Comparison of ENCODE assay signal across 39 cellular contexts in genomic region chr14:59311723-59312122, GRCh38.
"Had no signal": no experiment of that assay in that cellular context is flagged by ENCODE, and none has a peak within 500 bp of the region (broad histone marks: within the 10 kb centered on the region; RNA-seq: fewer than 3 reads in every experiment).

No MANE protein-coding gene starts in this region.

- H2AFZ ChIP-seq: PC-9 had no signal

- H3K36me3 Mint-ChIP-seq: activated naive CD8-positive, alpha-beta T cell treated with anti-CD3 and anti-CD28 coated beads for 36 hours had no signal

- H3K27me3 ChIP-seq: cardiac muscle cell had no signal

- H3K27ac Mint-ChIP-seq: activated CD4-positive, alpha-beta memory T cell treated with anti-CD3 and anti-CD28 coated beads, Interleukin-2, amount 10 ng/mL, durations not matched to agents 7 days and 5 days; activated CD8-positive, alpha-beta memory T cell treated with anti-CD3 and anti-CD28 coated beads, Interleukin-2, amount 10 ng/mL, durations not matched to agents 7 days and 5 days; activated naive CD8-positive, alpha-beta T cell treated with anti-CD3 and anti-CD28 coated beads for 36 hours; activated T-cell treated with anti-CD3 and anti-CD28 coated beads, Interleukin-2, amount 50 U/mL, for 72 hours; activated T-helper 17 cell treated with anti-CD3 and anti-CD28 coated beads, Interleukin-2, amount 50 U/mL, for 72 hours had no signal

- ATAC-seq: activated CD8-positive, alpha-beta memory T cell treated with anti-CD3 and anti-CD28 coated beads, Interleukin-2, amount 10 ng/mL, durations not matched to agents 7 days and 5 days; activated T-cell treated with anti-CD3 and anti-CD28 coated beads, Interleukin-2, amount 50 U/mL, for 72 hours; Right ventricle myocardium inferior had no signal

- DNase-seq: activated CD4-positive, alpha-beta memory T cell treated with anti-CD3 and anti-CD28 coated beads, Interleukin-2, amount 10 ng/mL, durations not matched to agents 7 days and 5 days; activated CD4-positive, alpha-beta T cell treated with anti-CD3 and anti-CD28 coated beads for 1 hour; activated CD4-positive, alpha-beta T cell treated with anti-CD3 and anti-CD28 coated beads for 48 hours; activated CD4-positive, CD25-positive, alpha-beta regulatory T cell; activated CD8-positive, alpha-beta memory T cell treated with anti-CD3 and anti-CD28 coated beads for 24 hours; activated CD8-positive, alpha-beta memory T cell treated with anti-CD3 and anti-CD28 coated beads, Interleukin-2, amount 10 ng/mL, durations not matched to agents 7 days and 5 days; activated CD8-positive, alpha-beta memory T cell treated with anti-CD3 and anti-CD28 coated beads, Interleukin-2, amount 50 U/mL, for 48 hours; activated effector memory CD4-positive, alpha-beta T cell treated with anti-CD3 and anti-CD28 coated beads, Interleukin-2, amount 50 U/mL, for 16 hours; activated naive CD4-positive, alpha-beta T cell; activated naive CD4-positive, alpha-beta T cell treated with anti-CD3 and anti-CD28 coated beads, Interleukin-2, amount 50 U/mL, for 16 hours; activated naive CD8-positive, alpha-beta T cell treated with anti-CD3 and anti-CD28 coated beads for 36 hours; activated T-cell treated with anti-CD3 and anti-CD28 coated beads, Interleukin-2, amount 50 U/mL, for 72 hours; amniotic stem cell; aorta; MM.1S; MV-4-11; NCI-H1092; NCI-H146; NCI-H187; NCI-H2029 treated with DMSO at 0.1 percent for 48 hours; NCI-H2107; NCI-H2171; NCI-H510A; NCI-H526; NCI-H748 treated with DMSO at 0.1 percent for 48 hours; NK-92 treated with Interleukin-12 subunit alpha and Interleukin-12 subunit beta, amount 100 ng/mL, for 24 hours; PC-9; SIG-M5; SW 1271; T-helper 1 cell; T-helper 2 cell; T-helper 9 cell had no signal

- FAIRE-seq: RCC 7860 had no signal

- H3K9me3 Mint-ChIP-seq: activated CD4-positive, alpha-beta memory T cell treated with anti-CD3 and anti-CD28 coated beads, Interleukin-2, amount 10 ng/mL, durations not matched to agents 7 days and 5 days; activated naive CD8-positive, alpha-beta T cell treated with anti-CD3 and anti-CD28 coated beads for 36 hours; activated T-cell treated with anti-CD3 and anti-CD28 coated beads, Interleukin-2, amount 50 U/mL, for 72 hours; activated T-helper 17 cell treated with anti-CD3 and anti-CD28 coated beads, Interleukin-2, amount 50 U/mL, for 72 hours had no signal

- H3K4me2 ChIP-seq: KMS-11, PC-9 had no signal

- H3K36me3 ChIP-seq: cardiac muscle cell had no signal

- H3K4me3 Mint-ChIP-seq: activated CD4-positive, alpha-beta memory T cell treated with anti-CD3 and anti-CD28 coated beads, Interleukin-2, amount 10 ng/mL, durations not matched to agents 7 days and 5 days; activated CD8-positive, alpha-beta memory T cell treated with anti-CD3 and anti-CD28 coated beads, Interleukin-2, amount 10 ng/mL, durations not matched to agents 7 days and 5 days; activated naive CD8-positive, alpha-beta T cell treated with anti-CD3 and anti-CD28 coated beads for 36 hours; activated T-cell treated with anti-CD3 and anti-CD28 coated beads, Interleukin-2, amount 50 U/mL, for 72 hours; activated T-helper 17 cell treated with anti-CD3 and anti-CD28 coated beads, Interleukin-2, amount 50 U/mL, for 72 hours had no signal

- H3K27ac ChIP-seq: cardiac muscle cell, KMS-11, PC-9, RWPE1, VCaP had no signal

- H3K9ac ChIP-seq: KMS-11 had no signal

- H3K27me3 Mint-ChIP-seq: activated CD4-positive, alpha-beta memory T cell treated with anti-CD3 and anti-CD28 coated beads, Interleukin-2, amount 10 ng/mL, durations not matched to agents 7 days and 5 days; activated CD8-positive, alpha-beta memory T cell treated with anti-CD3 and anti-CD28 coated beads, Interleukin-2, amount 10 ng/mL, durations not matched to agents 7 days and 5 days; activated naive CD8-positive, alpha-beta T cell treated with anti-CD3 and anti-CD28 coated beads for 36 hours; activated T-helper 17 cell treated with anti-CD3 and anti-CD28 coated beads, Interleukin-2, amount 50 U/mL, for 72 hours had no signal

- H3K4me3 ChIP-seq: cardiac muscle cell, PC-9 had no signal
